In genomic region chr18:13137939-13138821, GRCh38 we compare ENCODE assay signal across 8 cellular contexts.
DNase-seq lines count a peak whose midpoint lies in the region; ATAC-seq and TF ChIP-seq lines count a peak whose summit lies in the region.

No MANE protein-coding gene starts in this region.

- intact Hi-C loops in sciatic nerve (cut with DNase I): no loop called here

- H3K4me1 Mint-ChIP-seq in HFFc6 (ENCODE audit: low read depth): peaks cover 15% of the 10 kb centered on the region
- peaks cover 32% of the 10 kb centered on the region for H3K4me1 Mint-ChIP-seq in activated T-cell treated with anti-CD3 and anti-CD28 coated beads, Interleukin-2, amount 50 U/mL, for 24 hours (ENCODE audit: low read depth)

- DNase-seq in GM03348 (ENCODE audit: low spot score): peak; percentile 67
- DNase-seq in HFFc6: no peak
- peak; percentile 78 for DNase-seq in NCI-H226
- DNase-seq in activated T-cell treated with anti-CD3 and anti-CD28 coated beads, Interleukin-2, amount 50 U/mL, for 24 hours: peak; percentile 52
- peak; percentile 62 for DNase-seq in globus pallidus (ENCODE audit: low spot score)
- DNase-seq in sciatic nerve (ENCODE audit: low spot score): no peak

- peak overlapping the region; percentile 80 for H3K4me3 Mint-ChIP-seq in HFFc6
- peak overlapping the region; percentile 81 for H3K4me3 Mint-ChIP-seq in activated T-cell treated with anti-CD3 and anti-CD28 coated beads, Interleukin-2, amount 50 U/mL, for 24 hours

- no peak for TF ChIP-seq CTCF in HFFc6 (IDR thresholded peaks at IDR 0.05)

- H3K36me3 Mint-ChIP-seq in HFFc6 (ENCODE audit: low read depth): peaks cover 9% of the 10 kb centered on the region; the same call in 1 of the 2 replicates
- H3K36me3 Mint-ChIP-seq in activated T-cell treated with anti-CD3 and anti-CD28 coated beads, Interleukin-2, amount 50 U/mL, for 24 hours (ENCODE audit: low read depth): peaks cover 3% of the 10 kb centered on the region

- peaks cover 14% of the 10 kb centered on the region for H3K9me3 Mint-ChIP-seq in HFFc6
- peaks cover under 1% of the 10 kb centered on the region for H3K9me3 Mint-ChIP-seq in activated T-cell treated with anti-CD3 and anti-CD28 coated beads, Interleukin-2, amount 50 U/mL, for 24 hours

- peaks cover 13% of the 10 kb centered on the region for H3K27me3 Mint-ChIP-seq in HFFc6 (ENCODE audit: insufficient read depth)
- peaks cover 11% of the 10 kb centered on the region for H3K27me3 Mint-ChIP-seq in activated T-cell treated with anti-CD3 and anti-CD28 coated beads, Interleukin-2, amount 50 U/mL, for 24 hours

- H3K27ac Mint-ChIP-seq in HFFc6: no peak overlapping the region
- peak overlapping the region; percentile 87 for H3K27ac Mint-ChIP-seq in activated T-cell treated with anti-CD3 and anti-CD28 coated beads, Interleukin-2, amount 50 U/mL, for 24 hours

- ATAC-seq in sciatic nerve (peak; percentile 96), SK-N-SH treated with all-trans-retinoic acid at 6 μM for 48 hours (no peak), HG03520 (IDR thresholded peaks at IDR 0.05; ENCODE audit: unreplicated experiment) (no peak)

TF ChIP-seq in SK-N-SH treated with all-trans-retinoic acid at 6 μM for 48 hours, 23 proteins besides CTCF, POLR2A, EP300 and RAD21:
- TF ChIP-seq ARNTL (CRISPR knock-in tag; IDR thresholded peaks at IDR 0.05; ENCODE audit: borderline replicate concordance, low read depth) (no peak), POU6F1 (CRISPR knock-in tag; IDR thresholded peaks at IDR 0.05; ENCODE audit: borderline replicate concordance, low read depth) (no peak), ZNF8 (CRISPR knock-in tag; IDR thresholded peaks at IDR 0.05) (no peak), SNAI2 (CRISPR knock-in tag; IDR thresholded peaks at IDR 0.05) (no peak), ESRRG (CRISPR knock-in tag; IDR thresholded peaks at IDR 0.05) (no peak), TSHZ2 (CRISPR knock-in tag; IDR thresholded peaks at IDR 0.05) (no peak), PATZ1 (CRISPR knock-in tag; IDR thresholded peaks at IDR 0.05; ENCODE audit: borderline replicate concordance) (no peak)

Comparison
In these comparisons a context has a peak if more than half of its experiments do, and no peak if none do; other contexts are left out.
1. DNase-seq: peak in GM03348 (single experiment), NCI-H226 (single experiment), activated T-cell treated with anti-CD3 and anti-CD28 coated beads, Interleukin-2, amount 50 U/mL, for 24 hours (single experiment) and globus pallidus (single experiment); none in HFFc6 (single experiment) and sciatic nerve (single experiment).